In genomic region chr22:38467438-38467903, GRCh38 we compare ENCODE assay signal across 1 cellular context.
TF ChIP-seq lines count a peak whose summit lies in the region.

No MANE protein-coding gene starts in this region.

TF ChIP-seq in HepG2, 621 proteins besides CTCF, POLR2A, EP300 and RAD21 (continued from another document):
- 0 out of 2 replicates have a peak, but pooled peaks have one; percentile 61 for TF ChIP-seq ZC3H13 (CRISPR knock-in tag; IDR thresholded peaks at IDR 0.05)
- no peak for TF ChIP-seq THAP7 (CRISPR knock-in tag; IDR thresholded peaks at IDR 0.05)
- TF ChIP-seq ZNF574 (CRISPR knock-in tag; IDR thresholded peaks at IDR 0.05), result no peak
- TF ChIP-seq HDAC2 (CRISPR knock-in tag; IDR thresholded peaks at IDR 0.05), result peak; percentile 28; the same call in 1 of the 2 replicates
- TF ChIP-seq ZNF317 (CRISPR knock-in tag; IDR thresholded peaks at IDR 0.05), result no peak
- TF ChIP-seq DMAP1 (CRISPR knock-in tag; IDR thresholded peaks at IDR 0.05), result peak; percentile 37; the same call in 1 of the 2 replicates
- peak; percentile 45; the same call in 1 of the 2 replicates for TF ChIP-seq POLR2G (IDR thresholded peaks at IDR 0.05; ENCODE audit: low read depth, low read length)
- TF ChIP-seq ELF3 (CRISPR knock-in tag; IDR thresholded peaks at IDR 0.05), result no peak; the same call in 1 of the 2 replicates
